Comparison of ENCODE assay signal across 1 cellular context in the genomic region with DNA sequence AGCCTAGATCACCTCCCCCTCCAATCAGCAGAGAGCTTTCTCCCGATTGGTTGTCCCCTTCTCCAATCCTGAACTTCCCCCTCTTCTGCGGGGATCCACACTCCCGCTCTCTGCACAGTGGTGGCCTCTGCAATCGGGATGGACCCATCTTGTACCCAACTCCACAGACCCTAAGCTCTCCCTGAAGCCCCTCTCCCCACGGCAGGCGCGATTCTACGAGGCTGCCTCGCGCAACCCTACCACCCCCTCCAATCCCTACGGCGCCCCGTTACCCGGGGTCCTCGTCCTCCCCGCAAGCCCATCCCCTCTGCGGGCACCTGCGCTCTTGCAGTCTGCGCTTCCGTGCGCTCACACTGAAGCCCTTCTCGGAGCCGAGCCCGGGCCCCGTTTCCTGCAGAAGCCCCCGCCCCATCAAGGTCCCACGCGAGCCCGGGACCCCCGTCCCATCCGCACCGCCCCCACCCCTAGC.
TF ChIP-seq lines count a peak whose summit lies in the region.

No MANE protein-coding gene starts in this region.

TF ChIP-seq in HepG2, 621 proteins besides CTCF, POLR2A, EP300 and RAD21 (continued from another document and continues in another):
- TF ChIP-seq GABPA (IDR thresholded peaks at IDR 0.05; ENCODE audit: low read depth, low read length) (no peak), GABPA (CRISPR knock-in tag; IDR thresholded peaks at IDR 0.05; ENCODE audit: low read depth) (no peak), CBX1 (IDR thresholded peaks at IDR 0.05; ENCODE audit: low read depth) (no peak), ZNF773 (CRISPR knock-in tag; IDR thresholded peaks at IDR 0.05; ENCODE audit: borderline replicate concordance) (no peak), SIX1 (CRISPR knock-in tag; IDR thresholded peaks at IDR 0.05; ENCODE audit: borderline replicate concordance) (no peak), DPF2 (CRISPR knock-in tag; IDR thresholded peaks at IDR 0.05; ENCODE audit: borderline replicate concordance, low read depth) (no peak), ZNF382 (CRISPR knock-in tag; IDR thresholded peaks at IDR 0.05; ENCODE audit: borderline replicate concordance) (no peak), TBL1XR1 (IDR thresholded peaks at IDR 0.05; ENCODE audit: borderline replicate concordance, low read length, partially characterized antibody) (no peak), MZF1 (CRISPR knock-in tag; IDR thresholded peaks at IDR 0.05; ENCODE audit: borderline replicate concordance) (no peak), REL (CRISPR knock-in tag; conservative IDR thresholded peaks at IDR 0.05) (no peak), ZNF550 (CRISPR knock-in tag; IDR thresholded peaks at IDR 0.05; ENCODE audit: borderline replicate concordance) (no peak), ZNF781 (CRISPR knock-in tag; IDR thresholded peaks at IDR 0.05; ENCODE audit: borderline replicate concordance, not compliant biosample characterization) (peak; percentile 37), SCMH1 (CRISPR knock-in tag; IDR thresholded peaks at IDR 0.05; ENCODE audit: borderline replicate concordance) (no peak), ZNF329 (CRISPR knock-in tag; IDR thresholded peaks at IDR 0.05; ENCODE audit: low read depth) (no peak), ZNF282 (IDR thresholded peaks at IDR 0.05; ENCODE audit: partially characterized antibody) (no peak), ZMAT3 (CRISPR knock-in tag; conservative IDR thresholded peaks at IDR 0.05) (no peak), MIXL1 (CRISPR knock-in tag; IDR thresholded peaks at IDR 0.05) (no peak), TGIF2 (CRISPR knock-in tag; IDR thresholded peaks at IDR 0.05) (no peak; the same call in 1 of the 2 replicates), ZNF629 (CRISPR knock-in tag; conservative IDR thresholded peaks at IDR 0.05) (no peak), NR3C1 (CRISPR knock-in tag; IDR thresholded peaks at IDR 0.05) (no peak), ISX (CRISPR knock-in tag; conservative IDR thresholded peaks at IDR 0.05) (no peak), YEATS2 (CRISPR knock-in tag; IDR thresholded peaks at IDR 0.05; ENCODE audit: borderline replicate concordance) (no peak)
- TF ChIP-seq, protein P1, sequence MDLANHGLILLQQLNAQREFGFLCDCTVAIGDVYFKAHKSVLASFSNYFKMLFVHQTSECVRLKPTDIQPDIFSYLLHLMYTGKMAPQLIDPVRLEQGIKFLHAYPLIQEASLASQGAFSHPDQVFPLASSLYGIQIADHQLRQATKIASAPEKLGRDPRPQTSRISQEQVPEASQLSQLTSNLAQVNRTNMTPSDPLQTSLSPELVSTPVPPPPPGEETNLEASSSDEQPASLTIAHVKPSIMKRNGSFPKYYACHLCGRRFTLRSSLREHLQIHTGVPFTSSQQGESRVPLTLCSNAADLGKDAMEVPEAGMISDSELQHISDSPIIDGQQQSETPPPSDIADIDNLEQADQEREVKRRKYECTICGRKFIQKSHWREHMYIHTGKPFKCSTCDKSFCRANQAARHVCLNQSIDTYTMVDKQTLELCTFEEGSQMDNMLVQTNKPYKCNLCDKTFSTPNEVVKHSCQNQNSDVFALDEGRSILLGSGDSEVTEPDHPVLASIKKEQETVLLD (CRISPR knock-in tag; IDR thresholded peaks at IDR 0.05; ENCODE audit: low read depth) = no peak
- TF ChIP-seq, protein P2, sequence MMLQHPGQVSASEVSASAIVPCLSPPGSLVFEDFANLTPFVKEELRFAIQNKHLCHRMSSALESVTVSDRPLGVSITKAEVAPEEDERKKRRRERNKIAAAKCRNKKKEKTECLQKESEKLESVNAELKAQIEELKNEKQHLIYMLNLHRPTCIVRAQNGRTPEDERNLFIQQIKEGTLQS (CRISPR knock-in tag; IDR thresholded peaks at IDR 0.05) = no peak
- TF ChIP-seq, protein P3, sequence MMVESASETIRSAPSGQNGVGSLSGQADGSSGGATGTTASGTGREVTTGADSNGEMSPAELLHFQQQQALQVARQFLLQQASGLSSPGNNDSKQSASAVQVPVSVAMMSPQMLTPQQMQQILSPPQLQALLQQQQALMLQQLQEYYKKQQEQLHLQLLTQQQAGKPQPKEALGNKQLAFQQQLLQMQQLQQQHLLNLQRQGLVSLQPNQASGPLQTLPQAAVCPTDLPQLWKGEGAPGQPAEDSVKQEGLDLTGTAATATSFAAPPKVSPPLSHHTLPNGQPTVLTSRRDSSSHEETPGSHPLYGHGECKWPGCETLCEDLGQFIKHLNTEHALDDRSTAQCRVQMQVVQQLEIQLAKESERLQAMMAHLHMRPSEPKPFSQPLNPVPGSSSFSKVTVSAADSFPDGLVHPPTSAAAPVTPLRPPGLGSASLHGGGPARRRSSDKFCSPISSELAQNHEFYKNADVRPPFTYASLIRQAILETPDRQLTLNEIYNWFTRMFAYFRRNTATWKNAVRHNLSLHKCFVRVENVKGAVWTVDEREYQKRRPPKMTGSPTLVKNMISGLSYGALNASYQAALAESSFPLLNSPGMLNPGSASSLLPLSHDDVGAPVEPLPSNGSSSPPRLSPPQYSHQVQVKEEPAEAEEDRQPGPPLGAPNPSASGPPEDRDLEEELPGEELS (CRISPR knock-in tag; IDR thresholded peaks at IDR 0.05) = no peak
- TF ChIP-seq, protein P4, sequence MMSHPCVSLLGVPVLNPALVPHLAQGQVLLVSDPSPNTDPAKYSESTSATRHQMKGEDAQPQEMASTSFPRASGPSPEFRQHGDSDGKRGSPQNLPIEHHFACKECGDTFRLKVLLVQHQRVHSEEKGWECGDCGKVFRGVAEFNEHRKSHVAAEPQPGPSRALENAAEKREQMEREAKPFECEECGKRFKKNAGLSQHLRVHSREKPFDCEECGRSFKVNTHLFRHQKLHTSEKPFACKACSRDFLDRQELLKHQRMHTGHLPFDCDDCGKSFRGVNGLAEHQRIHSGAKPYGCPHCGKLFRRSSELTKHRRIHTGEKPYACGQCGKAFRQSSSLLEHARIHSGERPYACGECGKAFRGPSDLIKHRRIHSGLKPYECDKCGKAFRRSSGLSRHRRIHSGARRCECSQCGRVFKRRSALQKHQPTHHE (CRISPR knock-in tag; IDR thresholded peaks at IDR 0.05; ENCODE audit: borderline replicate concordance) = no peak
- TF ChIP-seq, protein P5, sequence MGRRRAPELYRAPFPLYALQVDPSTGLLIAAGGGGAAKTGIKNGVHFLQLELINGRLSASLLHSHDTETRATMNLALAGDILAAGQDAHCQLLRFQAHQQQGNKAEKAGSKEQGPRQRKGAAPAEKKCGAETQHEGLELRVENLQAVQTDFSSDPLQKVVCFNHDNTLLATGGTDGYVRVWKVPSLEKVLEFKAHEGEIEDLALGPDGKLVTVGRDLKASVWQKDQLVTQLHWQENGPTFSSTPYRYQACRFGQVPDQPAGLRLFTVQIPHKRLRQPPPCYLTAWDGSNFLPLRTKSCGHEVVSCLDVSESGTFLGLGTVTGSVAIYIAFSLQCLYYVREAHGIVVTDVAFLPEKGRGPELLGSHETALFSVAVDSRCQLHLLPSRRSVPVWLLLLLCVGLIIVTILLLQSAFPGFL (CRISPR knock-in tag; IDR thresholded peaks at IDR 0.05) = no peak
- TF ChIP-seq, protein P6, sequence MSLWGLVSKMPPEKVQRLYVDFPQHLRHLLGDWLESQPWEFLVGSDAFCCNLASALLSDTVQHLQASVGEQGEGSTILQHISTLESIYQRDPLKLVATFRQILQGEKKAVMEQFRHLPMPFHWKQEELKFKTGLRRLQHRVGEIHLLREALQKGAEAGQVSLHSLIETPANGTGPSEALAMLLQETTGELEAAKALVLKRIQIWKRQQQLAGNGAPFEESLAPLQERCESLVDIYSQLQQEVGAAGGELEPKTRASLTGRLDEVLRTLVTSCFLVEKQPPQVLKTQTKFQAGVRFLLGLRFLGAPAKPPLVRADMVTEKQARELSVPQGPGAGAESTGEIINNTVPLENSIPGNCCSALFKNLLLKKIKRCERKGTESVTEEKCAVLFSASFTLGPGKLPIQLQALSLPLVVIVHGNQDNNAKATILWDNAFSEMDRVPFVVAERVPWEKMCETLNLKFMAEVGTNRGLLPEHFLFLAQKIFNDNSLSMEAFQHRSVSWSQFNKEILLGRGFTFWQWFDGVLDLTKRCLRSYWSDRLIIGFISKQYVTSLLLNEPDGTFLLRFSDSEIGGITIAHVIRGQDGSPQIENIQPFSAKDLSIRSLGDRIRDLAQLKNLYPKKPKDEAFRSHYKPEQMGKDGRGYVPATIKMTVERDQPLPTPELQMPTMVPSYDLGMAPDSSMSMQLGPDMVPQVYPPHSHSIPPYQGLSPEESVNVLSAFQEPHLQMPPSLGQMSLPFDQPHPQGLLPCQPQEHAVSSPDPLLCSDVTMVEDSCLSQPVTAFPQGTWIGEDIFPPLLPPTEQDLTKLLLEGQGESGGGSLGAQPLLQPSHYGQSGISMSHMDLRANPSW (CRISPR knock-in tag; IDR thresholded peaks at IDR 0.05; ENCODE audit: borderline replicate concordance) = no peak
- TF ChIP-seq, protein P7, sequence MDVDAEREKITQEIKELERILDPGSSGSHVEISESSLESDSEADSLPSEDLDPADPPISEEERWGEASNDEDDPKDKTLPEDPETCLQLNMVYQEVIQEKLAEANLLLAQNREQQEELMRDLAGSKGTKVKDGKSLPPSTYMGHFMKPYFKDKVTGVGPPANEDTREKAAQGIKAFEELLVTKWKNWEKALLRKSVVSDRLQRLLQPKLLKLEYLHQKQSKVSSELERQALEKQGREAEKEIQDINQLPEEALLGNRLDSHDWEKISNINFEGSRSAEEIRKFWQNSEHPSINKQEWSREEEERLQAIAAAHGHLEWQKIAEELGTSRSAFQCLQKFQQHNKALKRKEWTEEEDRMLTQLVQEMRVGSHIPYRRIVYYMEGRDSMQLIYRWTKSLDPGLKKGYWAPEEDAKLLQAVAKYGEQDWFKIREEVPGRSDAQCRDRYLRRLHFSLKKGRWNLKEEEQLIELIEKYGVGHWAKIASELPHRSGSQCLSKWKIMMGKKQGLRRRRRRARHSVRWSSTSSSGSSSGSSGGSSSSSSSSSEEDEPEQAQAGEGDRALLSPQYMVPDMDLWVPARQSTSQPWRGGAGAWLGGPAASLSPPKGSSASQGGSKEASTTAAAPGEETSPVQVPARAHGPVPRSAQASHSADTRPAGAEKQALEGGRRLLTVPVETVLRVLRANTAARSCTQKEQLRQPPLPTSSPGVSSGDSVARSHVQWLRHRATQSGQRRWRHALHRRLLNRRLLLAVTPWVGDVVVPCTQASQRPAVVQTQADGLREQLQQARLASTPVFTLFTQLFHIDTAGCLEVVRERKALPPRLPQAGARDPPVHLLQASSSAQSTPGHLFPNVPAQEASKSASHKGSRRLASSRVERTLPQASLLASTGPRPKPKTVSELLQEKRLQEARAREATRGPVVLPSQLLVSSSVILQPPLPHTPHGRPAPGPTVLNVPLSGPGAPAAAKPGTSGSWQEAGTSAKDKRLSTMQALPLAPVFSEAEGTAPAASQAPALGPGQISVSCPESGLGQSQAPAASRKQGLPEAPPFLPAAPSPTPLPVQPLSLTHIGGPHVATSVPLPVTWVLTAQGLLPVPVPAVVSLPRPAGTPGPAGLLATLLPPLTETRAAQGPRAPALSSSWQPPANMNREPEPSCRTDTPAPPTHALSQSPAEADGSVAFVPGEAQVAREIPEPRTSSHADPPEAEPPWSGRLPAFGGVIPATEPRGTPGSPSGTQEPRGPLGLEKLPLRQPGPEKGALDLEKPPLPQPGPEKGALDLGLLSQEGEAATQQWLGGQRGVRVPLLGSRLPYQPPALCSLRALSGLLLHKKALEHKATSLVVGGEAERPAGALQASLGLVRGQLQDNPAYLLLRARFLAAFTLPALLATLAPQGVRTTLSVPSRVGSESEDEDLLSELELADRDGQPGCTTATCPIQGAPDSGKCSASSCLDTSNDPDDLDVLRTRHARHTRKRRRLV (CRISPR knock-in tag; IDR thresholded peaks at IDR 0.05) = no peak
- TF ChIP-seq, protein P8, sequence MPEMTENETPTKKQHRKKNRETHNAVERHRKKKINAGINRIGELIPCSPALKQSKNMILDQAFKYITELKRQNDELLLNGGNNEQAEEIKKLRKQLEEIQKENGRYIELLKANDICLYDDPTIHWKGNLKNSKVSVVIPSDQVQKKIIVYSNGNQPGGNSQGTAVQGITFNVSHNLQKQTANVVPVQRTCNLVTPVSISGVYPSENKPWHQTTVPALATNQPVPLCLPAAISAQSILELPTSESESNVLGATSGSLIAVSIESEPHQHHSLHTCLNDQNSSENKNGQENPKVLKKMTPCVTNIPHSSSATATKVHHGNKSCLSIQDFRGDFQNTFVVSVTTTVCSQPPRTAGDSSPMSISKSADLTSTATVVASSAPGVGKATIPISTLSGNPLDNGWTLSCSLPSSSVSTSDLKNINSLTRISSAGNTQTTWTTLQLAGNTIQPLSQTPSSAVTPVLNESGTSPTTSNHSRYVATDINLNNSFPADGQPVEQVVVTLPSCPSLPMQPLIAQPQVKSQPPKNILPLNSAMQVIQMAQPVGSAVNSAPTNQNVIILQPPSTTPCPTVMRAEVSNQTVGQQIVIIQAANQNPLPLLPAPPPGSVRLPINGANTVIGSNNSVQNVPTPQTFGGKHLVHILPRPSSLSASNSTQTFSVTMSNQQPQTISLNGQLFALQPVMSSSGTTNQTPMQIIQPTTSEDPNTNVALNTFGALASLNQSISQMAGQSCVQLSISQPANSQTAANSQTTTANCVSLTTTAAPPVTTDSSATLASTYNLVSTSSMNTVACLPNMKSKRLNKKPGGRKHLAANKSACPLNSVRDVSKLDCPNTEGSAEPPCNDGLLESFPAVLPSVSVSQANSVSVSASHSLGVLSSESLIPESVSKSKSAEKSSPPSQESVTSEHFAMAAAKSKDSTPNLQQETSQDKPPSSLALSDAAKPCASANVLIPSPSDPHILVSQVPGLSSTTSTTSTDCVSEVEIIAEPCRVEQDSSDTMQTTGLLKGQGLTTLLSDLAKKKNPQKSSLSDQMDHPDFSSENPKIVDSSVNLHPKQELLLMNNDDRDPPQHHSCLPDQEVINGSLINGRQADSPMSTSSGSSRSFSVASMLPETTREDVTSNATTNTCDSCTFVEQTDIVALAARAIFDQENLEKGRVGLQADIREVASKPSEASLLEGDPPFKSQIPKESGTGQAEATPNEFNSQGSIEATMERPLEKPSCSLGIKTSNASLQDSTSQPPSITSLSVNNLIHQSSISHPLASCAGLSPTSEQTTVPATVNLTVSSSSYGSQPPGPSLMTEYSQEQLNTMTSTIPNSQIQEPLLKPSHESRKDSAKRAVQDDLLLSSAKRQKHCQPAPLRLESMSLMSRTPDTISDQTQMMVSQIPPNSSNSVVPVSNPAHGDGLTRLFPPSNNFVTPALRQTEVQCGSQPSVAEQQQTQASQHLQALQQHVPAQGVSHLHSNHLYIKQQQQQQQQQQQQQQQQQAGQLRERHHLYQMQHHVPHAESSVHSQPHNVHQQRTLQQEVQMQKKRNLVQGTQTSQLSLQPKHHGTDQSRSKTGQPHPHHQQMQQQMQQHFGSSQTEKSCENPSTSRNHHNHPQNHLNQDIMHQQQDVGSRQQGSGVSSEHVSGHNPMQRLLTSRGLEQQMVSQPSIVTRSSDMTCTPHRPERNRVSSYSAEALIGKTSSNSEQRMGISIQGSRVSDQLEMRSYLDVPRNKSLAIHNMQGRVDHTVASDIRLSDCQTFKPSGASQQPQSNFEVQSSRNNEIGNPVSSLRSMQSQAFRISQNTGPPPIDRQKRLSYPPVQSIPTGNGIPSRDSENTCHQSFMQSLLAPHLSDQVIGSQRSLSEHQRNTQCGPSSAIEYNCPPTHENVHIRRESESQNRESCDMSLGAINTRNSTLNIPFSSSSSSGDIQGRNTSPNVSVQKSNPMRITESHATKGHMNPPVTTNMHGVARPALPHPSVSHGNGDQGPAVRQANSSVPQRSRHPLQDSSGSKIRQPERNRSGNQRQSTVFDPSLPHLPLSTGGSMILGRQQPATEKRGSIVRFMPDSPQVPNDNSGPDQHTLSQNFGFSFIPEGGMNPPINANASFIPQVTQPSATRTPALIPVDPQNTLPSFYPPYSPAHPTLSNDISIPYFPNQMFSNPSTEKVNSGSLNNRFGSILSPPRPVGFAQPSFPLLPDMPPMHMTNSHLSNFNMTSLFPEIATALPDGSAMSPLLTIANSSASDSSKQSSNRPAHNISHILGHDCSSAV (CRISPR knock-in tag; IDR thresholded peaks at IDR 0.05; ENCODE audit: borderline replicate concordance) = no peak
